1 cellular context compared by ENCODE assay signal in the genomic region with DNA sequence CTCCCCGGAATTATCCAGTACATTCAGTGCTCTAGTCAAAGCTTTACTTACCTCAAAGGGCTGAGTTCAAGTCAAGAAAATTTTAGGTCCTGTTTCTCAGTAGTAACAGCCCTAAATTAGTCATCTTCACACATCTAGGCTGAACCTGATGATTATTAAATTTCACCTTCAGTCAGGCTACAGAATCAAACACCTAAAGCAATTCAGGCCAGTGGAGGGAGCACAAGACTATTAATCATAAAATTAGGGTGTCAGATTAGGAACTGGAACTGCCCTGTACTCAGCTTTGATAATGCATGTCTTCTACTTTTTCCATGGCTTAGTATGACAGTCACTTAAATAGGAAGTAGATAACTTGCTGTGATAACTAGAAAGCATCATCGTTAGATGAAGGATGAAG.
A peak's percentile ranks its signal among the peaks of the same experiment; 100 is the strongest.
TF ChIP-seq lines count a peak whose summit lies in the region.

No MANE protein-coding gene starts in this region.

TF ChIP-seq in K562, 482 proteins besides CTCF, POLR2A, EP300 and RAD21:
- TF ChIP-seq MEIS2 (IDR thresholded peaks at IDR 0.05; ENCODE audit: partially characterized antibody) (peak; percentile 28), ZNF41 (CRISPR knock-in tag; conservative IDR thresholded peaks at IDR 0.05) (no peak), ADNP (tag; IDR thresholded peaks at IDR 0.05) (no peak), MBD2 (IDR thresholded peaks at IDR 0.05; ENCODE audit: borderline replicate concordance, low read depth) (no peak), ZKSCAN1 (IDR thresholded peaks at IDR 0.05; ENCODE audit: low read depth, low read length) (no peak), SNIP1 (IDR thresholded peaks at IDR 0.05; ENCODE audit: low read depth) (no peak), ZNF165 (CRISPR knock-in tag; IDR thresholded peaks at IDR 0.05; ENCODE audit: borderline replicate concordance) (no peak)
- TF ChIP-seq, protein P1, sequence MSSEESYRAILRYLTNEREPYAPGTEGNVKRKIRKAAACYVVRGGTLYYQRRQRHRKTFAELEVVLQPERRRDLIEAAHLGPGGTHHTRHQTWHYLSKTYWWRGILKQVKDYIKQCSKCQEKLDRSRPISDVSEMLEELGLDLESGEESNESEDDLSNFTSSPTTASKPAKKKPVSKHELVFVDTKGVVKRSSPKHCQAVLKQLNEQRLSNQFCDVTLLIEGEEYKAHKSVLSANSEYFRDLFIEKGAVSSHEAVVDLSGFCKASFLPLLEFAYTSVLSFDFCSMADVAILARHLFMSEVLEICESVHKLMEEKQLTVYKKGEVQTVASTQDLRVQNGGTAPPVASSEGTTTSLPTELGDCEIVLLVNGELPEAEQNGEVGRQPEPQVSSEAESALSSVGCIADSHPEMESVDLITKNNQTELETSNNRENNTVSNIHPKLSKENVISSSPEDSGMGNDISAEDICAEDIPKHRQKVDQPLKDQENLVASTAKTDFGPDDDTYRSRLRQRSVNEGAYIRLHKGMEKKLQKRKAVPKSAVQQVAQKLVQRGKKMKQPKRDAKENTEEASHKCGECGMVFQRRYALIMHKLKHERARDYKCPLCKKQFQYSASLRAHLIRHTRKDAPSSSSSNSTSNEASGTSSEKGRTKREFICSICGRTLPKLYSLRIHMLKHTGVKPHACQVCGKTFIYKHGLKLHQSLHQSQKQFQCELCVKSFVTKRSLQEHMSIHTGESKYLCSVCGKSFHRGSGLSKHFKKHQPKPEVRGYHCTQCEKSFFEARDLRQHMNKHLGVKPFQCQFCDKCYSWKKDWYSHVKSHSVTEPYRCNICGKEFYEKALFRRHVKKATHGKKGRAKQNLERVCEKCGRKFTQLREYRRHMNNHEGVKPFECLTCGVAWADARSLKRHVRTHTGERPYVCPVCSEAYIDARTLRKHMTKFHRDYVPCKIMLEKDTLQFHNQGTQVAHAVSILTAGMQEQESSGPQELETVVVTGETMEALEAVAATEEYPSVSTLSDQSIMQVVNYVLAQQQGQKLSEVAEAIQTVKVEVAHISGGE (CRISPR knock-in tag; IDR thresholded peaks at IDR 0.05) = 0 out of 6 replicates have a peak, but pooled peaks of 1 of the 3 experiments have one; percentile 12
- TF ChIP-seq, protein P2, sequence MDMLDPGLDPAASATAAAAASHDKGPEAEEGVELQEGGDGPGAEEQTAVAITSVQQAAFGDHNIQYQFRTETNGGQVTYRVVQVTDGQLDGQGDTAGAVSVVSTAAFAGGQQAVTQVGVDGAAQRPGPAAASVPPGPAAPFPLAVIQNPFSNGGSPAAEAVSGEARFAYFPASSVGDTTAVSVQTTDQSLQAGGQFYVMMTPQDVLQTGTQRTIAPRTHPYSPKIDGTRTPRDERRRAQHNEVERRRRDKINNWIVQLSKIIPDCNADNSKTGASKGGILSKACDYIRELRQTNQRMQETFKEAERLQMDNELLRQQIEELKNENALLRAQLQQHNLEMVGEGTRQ (CRISPR knock-in tag; IDR thresholded peaks at IDR 0.05) = no peak
- TF ChIP-seq, protein P3, sequence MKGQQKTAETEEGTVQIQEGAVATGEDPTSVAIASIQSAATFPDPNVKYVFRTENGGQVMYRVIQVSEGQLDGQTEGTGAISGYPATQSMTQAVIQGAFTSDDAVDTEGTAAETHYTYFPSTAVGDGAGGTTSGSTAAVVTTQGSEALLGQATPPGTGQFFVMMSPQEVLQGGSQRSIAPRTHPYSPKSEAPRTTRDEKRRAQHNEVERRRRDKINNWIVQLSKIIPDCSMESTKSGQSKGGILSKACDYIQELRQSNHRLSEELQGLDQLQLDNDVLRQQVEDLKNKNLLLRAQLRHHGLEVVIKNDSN (CRISPR knock-in tag; IDR thresholded peaks at IDR 0.05) = no peak
TF ChIP-seq in K562: peak in this region for 2.
